ENCODE assay signal across 29 cellular contexts in genomic region chr19:35281303-35281702, GRCh38. TPM values are rescaled to one million over a fixed set of nuclear protein-coding genes. Genes with fewer than 3 reads are reported as not detected.
DNase-seq lines count a peak whose midpoint lies in the region; ATAC-seq, FAIRE-seq and TF ChIP-seq lines count a peak whose summit lies in the region.
"Had no signal": no experiment of that assay in that cellular context is flagged by ENCODE, and none has a peak within 500 bp of the region (broad histone marks: within the 10 kb centered on the region; RNA-seq: fewer than 3 reads in every experiment).

No MANE protein-coding gene starts in this region.

- no peaks in the 10 kb centered on the region for H3K79me2 ChIP-seq in PC-9 (ENCODE audit: low read depth)
- H3K79me2 ChIP-seq in endothelial cell of umbilical vein (ENCODE audit: control insufficient read depth, insufficient read depth, low read length): no peaks in the 10 kb centered on the region

- H3K9me2 ChIP-seq in PC-9 (ENCODE audit: insufficient read depth): no peaks in the 10 kb centered on the region

- peaks cover 11% of the 10 kb centered on the region; the same call in 1 of the 2 replicates for H3F3A ChIP-seq in PC-9 (ENCODE audit: insufficient read depth, low read depth)

- no peaks in the 10 kb centered on the region for H3K9me3 ChIP-seq in PC-9 (ENCODE audit: insufficient read depth, low read depth)
- H3K9me3 ChIP-seq in endothelial cell of umbilical vein (replicated peaks; ENCODE audit: control insufficient read depth, insufficient read depth, low read length): no peaks in the 10 kb centered on the region
- H3K9me3 ChIP-seq in breast epithelium: no peaks in the 10 kb centered on the region
- H3K9me3 ChIP-seq: HAP-1, upper lobe of left lung had no signal

- H3K4me2 ChIP-seq in PC-9 (no peak overlapping the region), endothelial cell of umbilical vein (ENCODE audit: insufficient read depth, low read length) (no peak overlapping the region)

- no peak overlapping the region for H3K9ac ChIP-seq in endothelial cell of umbilical vein (replicated peaks; ENCODE audit: extremely low read depth, insufficient read depth, low read length)

- no peaks in the 10 kb centered on the region for H3K4me1 Mint-ChIP-seq in activated naive CD4-positive, alpha-beta T cell treated with anti-CD3 and anti-CD28 coated beads, Interleukin-2, amount 10 ng/mL, durations not matched to agents 7 days and 5 days
- H3K4me1 Mint-ChIP-seq in activated naive CD4-positive, alpha-beta T cell treated with anti-CD3 and anti-CD28 coated beads for 36 hours (ENCODE audit: low read depth): peaks cover 4% of the 10 kb centered on the region
- H3K4me1 Mint-ChIP-seq in stimulated activated effector memory CD8-positive, alpha-beta T cell treated with anti-CD3 and anti-CD28 coated beads, Interleukin-12 subunit alpha, Interleukin-12 subunit beta, amount 100 ng/mL, for 72 hours: no peaks in the 10 kb centered on the region

- H3K4me1 ChIP-seq in PC-9 (replicated peaks; ENCODE audit: insufficient read depth): no peaks in the 10 kb centered on the region
- no peaks in the 10 kb centered on the region for H3K4me1 ChIP-seq in endothelial cell of umbilical vein (ENCODE audit: control insufficient read depth, extremely low read depth, insufficient read depth, low read length)
- no peaks in the 10 kb centered on the region for H3K4me1 ChIP-seq in breast epithelium
- H3K4me1 ChIP-seq: HAP-1 had no signal

- FAIRE-seq in endothelial cell of umbilical vein (lab: Jason Lieb, UNC): peak; percentile 83
- FAIRE-seq: A204.1, astrocyte, G401.6 had no signal

- H3K27ac Mint-ChIP-seq in activated naive CD4-positive, alpha-beta T cell treated with anti-CD3 and anti-CD28 coated beads, Interleukin-2, amount 10 ng/mL, durations not matched to agents 7 days and 5 days: peak overlapping the region; percentile 67
- H3K27ac Mint-ChIP-seq in activated naive CD4-positive, alpha-beta T cell treated with anti-CD3 and anti-CD28 coated beads for 36 hours: no peak overlapping the region
- no peak overlapping the region for H3K27ac Mint-ChIP-seq in stimulated activated effector memory CD8-positive, alpha-beta T cell treated with anti-CD3 and anti-CD28 coated beads, Interleukin-12 subunit alpha, Interleukin-12 subunit beta, amount 100 ng/mL, for 72 hours
- H3K27ac Mint-ChIP-seq: activated T-cell treated with anti-CD3 and anti-CD28 coated beads, Interleukin-2, amount 50 U/mL, for 24 hours had no signal

- TF ChIP-seq CTCF in PC-9 (conservative IDR thresholded peaks at IDR 0.05) (no peak), endothelial cell of umbilical vein (IDR thresholded peaks at IDR 0.05; ENCODE audit: extremely low read depth in 1 of 2, insufficient read depth in 1 of 2, low read depth in 1 of 2, low read length in 2 of 2) (no peak), breast epithelium (IDR thresholded peaks at IDR 0.05) (no peak), foreskin fibroblast (IDR thresholded peaks at IDR 0.05; ENCODE audit: low read depth, low read length) (no peak)

- H3K4me3 Mint-ChIP-seq in activated naive CD4-positive, alpha-beta T cell treated with anti-CD3 and anti-CD28 coated beads, Interleukin-2, amount 10 ng/mL, durations not matched to agents 7 days and 5 days: no peak overlapping the region
- no peak overlapping the region for H3K4me3 Mint-ChIP-seq in activated naive CD4-positive, alpha-beta T cell treated with anti-CD3 and anti-CD28 coated beads for 36 hours
- no peak overlapping the region for H3K4me3 Mint-ChIP-seq in stimulated activated effector memory CD8-positive, alpha-beta T cell treated with anti-CD3 and anti-CD28 coated beads, Interleukin-12 subunit alpha, Interleukin-12 subunit beta, amount 100 ng/mL, for 72 hours
- H3K4me3 Mint-ChIP-seq: activated T-cell treated with anti-CD3 and anti-CD28 coated beads, Interleukin-2, amount 50 U/mL, for 24 hours had no signal

- peaks cover 17% of the 10 kb centered on the region for H3K36me3 Mint-ChIP-seq in activated naive CD4-positive, alpha-beta T cell treated with anti-CD3 and anti-CD28 coated beads, Interleukin-2, amount 10 ng/mL, durations not matched to agents 7 days and 5 days
- H3K36me3 Mint-ChIP-seq in activated naive CD4-positive, alpha-beta T cell treated with anti-CD3 and anti-CD28 coated beads for 36 hours (ENCODE audit: low read depth): peaks cover 4% of the 10 kb centered on the region
- H3K36me3 Mint-ChIP-seq in stimulated activated effector memory CD8-positive, alpha-beta T cell treated with anti-CD3 and anti-CD28 coated beads, Interleukin-12 subunit alpha, Interleukin-12 subunit beta, amount 100 ng/mL, for 72 hours: peaks cover 41% of the 10 kb centered on the region

- intact Hi-C loops in activated naive CD4-positive, alpha-beta T cell treated with anti-CD3 and anti-CD28 coated beads for 36 hours (cut with micrococcal nuclease): no loop called here
- intact Hi-C loops in PC-9 (cut with micrococcal nuclease; ENCODE audit: unreplicated experiment): no loop called here
- intact Hi-C loops in endothelial cell of umbilical vein (cut with micrococcal nuclease): no loop called here
- intact Hi-C loops in breast epithelium (cut with DNase I; ENCODE audit: low total_unique reads): no loop called here

- no peaks in the 10 kb centered on the region for H3K27me3 ChIP-seq in PC-9 (ENCODE audit: insufficient read depth, low read depth)
- H3K27me3 ChIP-seq in endothelial cell of umbilical vein (ENCODE audit: control insufficient read depth in 2 of 2, insufficient read depth in 2 of 2, low read length in 2 of 2): peaks cover 1 to 6% of the 10 kb centered on the region in 2 experiments
- no peaks in the 10 kb centered on the region for H3K27me3 ChIP-seq in breast epithelium
- H3K27me3 ChIP-seq: upper lobe of left lung had no signal

- no peaks in the 10 kb centered on the region for H3K9me1 ChIP-seq in endothelial cell of umbilical vein (replicated peaks; ENCODE audit: control insufficient read depth, extremely low read depth, insufficient read depth, low read length)

- no peak overlapping the region for H3K27ac ChIP-seq in PC-9
- no peak overlapping the region for H3K27ac ChIP-seq in endothelial cell of umbilical vein (ENCODE audit: insufficient read depth, low read depth, low read length)
- H3K27ac ChIP-seq in breast epithelium: no peak overlapping the region
- H3K27ac ChIP-seq: C4-2B, upper lobe of left lung had no signal

- dilution Hi-C loops in endothelial cell of umbilical vein (cut with MboI; ENCODE audit: extremely low pct_ligation_motif_present, low sequenced_read_pairs): no loop called here

- no peaks in the 10 kb centered on the region for H4K20me1 ChIP-seq in PC-9 (ENCODE audit: insufficient read depth)
- H4K20me1 ChIP-seq in endothelial cell of umbilical vein (replicated peaks; ENCODE audit: control insufficient read depth, extremely low read depth, insufficient read depth, low read length): no peaks in the 10 kb centered on the region

- no peak overlapping the region for H3K4me3 ChIP-seq in PC-9
- H3K4me3 ChIP-seq in endothelial cell of umbilical vein (replicated peaks in 1 of 3; ENCODE audit: insufficient read depth in 1 of 3, low read depth in 1 of 3, low read length in 3 of 3): no peak overlapping the region
- no peak overlapping the region for H3K4me3 ChIP-seq in breast epithelium
- no peak overlapping the region for H3K4me3 ChIP-seq in foreskin fibroblast (ENCODE audit: low read depth in 1 of 2, low read length in 2 of 2)
- H3K4me3 ChIP-seq: HAP-1, upper lobe of left lung had no signal

- ATAC-seq in stimulated activated effector memory CD8-positive, alpha-beta T cell treated with anti-CD3 and anti-CD28 coated beads, Interleukin-12 subunit alpha, Interleukin-12 subunit beta, amount 100 ng/mL, for 72 hours: peak; percentile 24

- no peak for DNase-seq in activated naive CD4-positive, alpha-beta T cell treated with anti-CD3 and anti-CD28 coated beads, Interleukin-2, amount 10 ng/mL, durations not matched to agents 7 days and 5 days
- no peak for DNase-seq in activated naive CD4-positive, alpha-beta T cell treated with anti-CD3 and anti-CD28 coated beads for 36 hours
- DNase-seq in PC-9 (no peak), endothelial cell of umbilical vein (ENCODE audit: low read depth, low spot score) (no peak), breast epithelium (ENCODE audit: low spot score in 2 of 2) (no peak), foreskin fibroblast (no peak), NCI-H187 (lab: John Stamatoyannopoulos, UW) (no peak)
- no peak for DNase-seq in stimulated activated effector memory CD8-positive, alpha-beta T cell treated with anti-CD3 and anti-CD28 coated beads, Interleukin-12 subunit alpha, Interleukin-12 subunit beta, amount 100 ng/mL, for 72 hours (ENCODE audit: low spot score in 2 of 2)
- DNase-seq: activated CD8-positive, alpha-beta memory T cell treated with anti-CD3 and anti-CD28 coated beads for 24 hours; activated naive CD4-positive, alpha-beta T cell treated with Interleukin-2 at 50 U/mL for 16 hours; activated T-cell treated with anti-CD3 and anti-CD28 coated beads, Interleukin-2, amount 50 U/mL, for 24 hours; DMS 273 treated with DMSO at 0.1 percent for 48 hours; effector memory CD8-positive, alpha-beta T cell; kidney glomerular epithelial cell; mesenchymal stem cell; MM.1S; NCI-H146; NCI-H2171 treated with DMSO at 0.1 percent for 48 hours; NCI-H526; T1000 had no signal

- H3K9me3 Mint-ChIP-seq in activated naive CD4-positive, alpha-beta T cell treated with anti-CD3 and anti-CD28 coated beads, Interleukin-2, amount 10 ng/mL, durations not matched to agents 7 days and 5 days: no peaks in the 10 kb centered on the region
- no peaks in the 10 kb centered on the region for H3K9me3 Mint-ChIP-seq in activated naive CD4-positive, alpha-beta T cell treated with anti-CD3 and anti-CD28 coated beads for 36 hours
- no peaks in the 10 kb centered on the region for H3K9me3 Mint-ChIP-seq in stimulated activated effector memory CD8-positive, alpha-beta T cell treated with anti-CD3 and anti-CD28 coated beads, Interleukin-12 subunit alpha, Interleukin-12 subunit beta, amount 100 ng/mL, for 72 hours
- H3K9me3 Mint-ChIP-seq: activated T-cell treated with anti-CD3 and anti-CD28 coated beads, Interleukin-2, amount 50 U/mL, for 24 hours; effector memory CD8-positive, alpha-beta T cell had no signal

- H3K27me3 Mint-ChIP-seq in activated naive CD4-positive, alpha-beta T cell treated with anti-CD3 and anti-CD28 coated beads, Interleukin-2, amount 10 ng/mL, durations not matched to agents 7 days and 5 days: peaks cover 61% of the 10 kb centered on the region
- peaks cover 16% of the 10 kb centered on the region for H3K27me3 Mint-ChIP-seq in activated naive CD4-positive, alpha-beta T cell treated with anti-CD3 and anti-CD28 coated beads for 36 hours (ENCODE audit: low read depth)

- H3K36me3 ChIP-seq in PC-9 (ENCODE audit: low read depth) (no peaks in the 10 kb centered on the region; the same call in 1 of the 2 replicates), endothelial cell of umbilical vein (ENCODE audit: control insufficient read depth in 2 of 2, extremely low read depth in 1 of 2, insufficient read depth in 2 of 2, low read length in 2 of 2) (peaks cover 0 to 11% of the 10 kb centered on the region in 2 experiments), breast epithelium (no peaks in the 10 kb centered on the region)

- CTCF ChIA-PET in activated naive CD4-positive, alpha-beta T cell treated with anti-CD3 and anti-CD28 coated beads, Interleukin-2, amount 10 ng/mL, durations not matched to agents 7 days and 5 days (lab: Charles Lee): no interaction called here
- CTCF ChIA-PET in activated naive CD4-positive, alpha-beta T cell treated with anti-CD3 and anti-CD28 coated beads for 36 hours (lab: Charles Lee): no interaction called here
- CTCF ChIA-PET in PC-9 (lab: Charles Lee): no interaction called here
- CTCF ChIA-PET in endothelial cell of umbilical vein (lab: Charles Lee): interaction anchor here (1.4 kb wide), 1 partner anchor 12 kb away, joined by 5 read pairs; no protein-coding TSS in a partner anchor

- BruUV-seq in PC-9 (replicated peaks; lab: Mats Ljungman, UMichigan) (TSS peak; percentile 11), endothelial cell of umbilical vein (replicated peaks; lab: Mats Ljungman, UMichigan) (no TSS peak)

- TF ChIP-seq POLR2A in endothelial cell of umbilical vein (IDR thresholded peaks at IDR 0.05; ENCODE audit: low read depth, low read length) (no peak), breast epithelium (IDR thresholded peaks at IDR 0.05) (no peak)

- H2AFZ ChIP-seq in PC-9 (no peak overlapping the region), endothelial cell of umbilical vein (ENCODE audit: low read depth, low read length) (no peak overlapping the region)

- POLR2A ChIA-PET in PC-9 (lab: Charles Lee; ENCODE audit: unreplicated experiment): no interaction called here
- POLR2A ChIA-PET in endothelial cell of umbilical vein (lab: Charles Lee): no interaction called here

RNA-seq across cellular contexts. Expression of gene HAMP, which starts 1.0 kb away (rescaled TPM):
- total RNA-seq in activated naive CD4-positive, alpha-beta T cell treated with anti-CD3 and anti-CD28 coated beads for 36 hours: under 1 TPM; 0.19 to 0.86 TPM
- total RNA-seq in PC-9 (2021) (0.52 TPM in 1 of 2 replicates, not detected in the other), endothelial cell of umbilical vein (0.15 TPM in 1 of 2 replicates, not detected in the other), breast epithelium (1 to 10 TPM in 1 of 3 donors, not detected in 2; 1.5 TPM)
- polyA plus RNA-seq in endothelial cell of umbilical vein: not detected in 2 replicates
- polyA plus RNA-seq in endothelial cell of umbilical vein (2011; cell fraction: cytosol; rRNA removed): not detected in 2 replicates
- 0.36 and 0.48 TPM in 2 replicates for polyA plus RNA-seq in endothelial cell of umbilical vein (2011; cell fraction: nucleus; rRNA removed)
- not detected in 2 replicates for polyA plus RNA-seq in endothelial cell of umbilical vein (2012)
- 1.4 TPM in 1 of 2 replicates, not detected in the other for polyA minus RNA-seq in endothelial cell of umbilical vein
- polyA minus RNA-seq in endothelial cell of umbilical vein (2011; cell fraction: cytosol; rRNA and poly(A)+ RNA removed): not detected
- 1.3 TPM in 1 of 2 replicates, not detected in the other for polyA minus RNA-seq in endothelial cell of umbilical vein (2011; cell fraction: nucleus; rRNA and poly(A)+ RNA removed)
- total RNA-seq: myocyte had no signal

RNA-seq across cellular contexts. Expression of gene MAG, which starts 10.7 kb away (rescaled TPM):
- total RNA-seq in activated naive CD4-positive, alpha-beta T cell treated with anti-CD3 and anti-CD28 coated beads for 36 hours: under 1 TPM; 0.19 to 0.77 TPM
- total RNA-seq in PC-9 (2021) (13.4 and 15.3 TPM in 2 replicates), endothelial cell of umbilical vein (not detected in 2 replicates), breast epithelium (1 to 10 TPM in 1 of 3 donors, not detected in 2; 4.2 TPM)
- polyA plus RNA-seq in endothelial cell of umbilical vein: not detected in 2 replicates
- not detected in 2 replicates for polyA plus RNA-seq in endothelial cell of umbilical vein (2011; cell fraction: cytosol; rRNA removed)
- polyA plus RNA-seq in endothelial cell of umbilical vein (2011; cell fraction: nucleus; rRNA removed): not detected in 2 replicates
- not detected in 2 replicates for polyA plus RNA-seq in endothelial cell of umbilical vein (2012)
- polyA minus RNA-seq in endothelial cell of umbilical vein: not detected in 2 replicates
- not detected for polyA minus RNA-seq in endothelial cell of umbilical vein (2011; cell fraction: cytosol; rRNA and poly(A)+ RNA removed)
- polyA minus RNA-seq in endothelial cell of umbilical vein (2011; cell fraction: nucleus; rRNA and poly(A)+ RNA removed): not detected in 2 replicates
- total RNA-seq: astrocyte, glomerular endothelial cell, myocyte, omental fat pad had no signal

RNA-seq across cellular contexts. Expression of gene USF2, which starts 12.5 kb away (rescaled TPM):
- 100 to 1,000 TPM; 136 to 144 TPM for total RNA-seq in activated naive CD4-positive, alpha-beta T cell treated with anti-CD3 and anti-CD28 coated beads for 36 hours
- total RNA-seq in PC-9 (2021) (92.1 and 98.2 TPM in 2 replicates), endothelial cell of umbilical vein (76.8 and 85.8 TPM in 2 replicates), breast epithelium (100 to 1,000 TPM in 1 of 3 donors, 10 to 100 TPM in 2; 72.7 to 117 (median 77.3) TPM)
- 75.0 and 80.5 TPM in 2 replicates for polyA plus RNA-seq in endothelial cell of umbilical vein
- polyA plus RNA-seq in endothelial cell of umbilical vein (2011; cell fraction: cytosol; rRNA removed): 53.8 and 74.8 TPM in 2 replicates
- 115 and 123 TPM in 2 replicates for polyA plus RNA-seq in endothelial cell of umbilical vein (2011; cell fraction: nucleus; rRNA removed)
- polyA plus RNA-seq in endothelial cell of umbilical vein (2012): 61.5 and 72.4 TPM in 2 replicates
- 39.8 and 71.2 TPM in 2 replicates for polyA minus RNA-seq in endothelial cell of umbilical vein
- 63.2 TPM for polyA minus RNA-seq in endothelial cell of umbilical vein (2011; cell fraction: cytosol; rRNA and poly(A)+ RNA removed)
- polyA minus RNA-seq in endothelial cell of umbilical vein (2011; cell fraction: nucleus; rRNA and poly(A)+ RNA removed): 24.9 and 34.6 TPM in 2 replicates

RNA-seq across cellular contexts. Expression of gene LSR, which starts 32.5 kb away (rescaled TPM):
- 10 to 100 TPM in 1 of 2 experiments, 1 to 10 TPM in 1; 8.2 to 11.2 TPM for total RNA-seq in activated naive CD4-positive, alpha-beta T cell treated with anti-CD3 and anti-CD28 coated beads for 36 hours
- 131 and 145 TPM in 2 replicates for total RNA-seq in PC-9 (2021)
- total RNA-seq in endothelial cell of umbilical vein: 0.74 and 1.0 TPM in 2 replicates
- polyA plus RNA-seq in endothelial cell of umbilical vein: 0.76 and 0.94 TPM in 2 replicates
- polyA plus RNA-seq in endothelial cell of umbilical vein (2011; cell fraction: cytosol; rRNA removed): 0.43 and 0.58 TPM in 2 replicates
- polyA plus RNA-seq in endothelial cell of umbilical vein (2011; cell fraction: nucleus; rRNA removed): 0.12 and 0.20 TPM in 2 replicates
- polyA plus RNA-seq in endothelial cell of umbilical vein (2012): 0.37 and 0.71 TPM in 2 replicates
- polyA minus RNA-seq in endothelial cell of umbilical vein: 0.22 and 0.47 TPM in 2 replicates
- 45.3 TPM for polyA minus RNA-seq in endothelial cell of umbilical vein (2011; cell fraction: cytosol; rRNA and poly(A)+ RNA removed)
- 0.34 TPM in 1 of 2 replicates, not detected in the other for polyA minus RNA-seq in endothelial cell of umbilical vein (2011; cell fraction: nucleus; rRNA and poly(A)+ RNA removed)
- 10 to 100 TPM in 2 of 3 donors, 1 to 10 TPM in 1; 3.7 to 37.5 (median 35.1) TPM for total RNA-seq in breast epithelium

RNA-seq across cellular contexts. Expression of gene CD22, which starts 47.7 kb away (rescaled TPM):
- total RNA-seq in activated naive CD4-positive, alpha-beta T cell treated with anti-CD3 and anti-CD28 coated beads for 36 hours: 1 to 10 TPM; 2.0 to 2.6 TPM
- total RNA-seq in PC-9 (2021): 28.1 and 29.8 TPM in 2 replicates
- total RNA-seq in endothelial cell of umbilical vein: not detected in 2 replicates
- polyA plus RNA-seq in endothelial cell of umbilical vein: not detected in 2 replicates
- polyA plus RNA-seq in endothelial cell of umbilical vein (2011; cell fraction: cytosol; rRNA removed): not detected in 2 replicates
- polyA plus RNA-seq in endothelial cell of umbilical vein (2011; cell fraction: nucleus; rRNA removed): not detected in 2 replicates
- not detected in 2 replicates for polyA plus RNA-seq in endothelial cell of umbilical vein (2012)
- not detected in 2 replicates for polyA minus RNA-seq in endothelial cell of umbilical vein
- polyA minus RNA-seq in endothelial cell of umbilical vein (2011; cell fraction: cytosol; rRNA and poly(A)+ RNA removed): not detected
- polyA minus RNA-seq in endothelial cell of umbilical vein (2011; cell fraction: nucleus; rRNA and poly(A)+ RNA removed): not detected in 2 replicates
- total RNA-seq in breast epithelium: 1 to 10 TPM in 2 of 3 donors, under 1 TPM in 1; 0.33 to 7.8 (median 4.8) TPM
- total RNA-seq: astrocyte had no signal
